2 cellular contexts compared by ENCODE assay signal in the genomic region with DNA sequence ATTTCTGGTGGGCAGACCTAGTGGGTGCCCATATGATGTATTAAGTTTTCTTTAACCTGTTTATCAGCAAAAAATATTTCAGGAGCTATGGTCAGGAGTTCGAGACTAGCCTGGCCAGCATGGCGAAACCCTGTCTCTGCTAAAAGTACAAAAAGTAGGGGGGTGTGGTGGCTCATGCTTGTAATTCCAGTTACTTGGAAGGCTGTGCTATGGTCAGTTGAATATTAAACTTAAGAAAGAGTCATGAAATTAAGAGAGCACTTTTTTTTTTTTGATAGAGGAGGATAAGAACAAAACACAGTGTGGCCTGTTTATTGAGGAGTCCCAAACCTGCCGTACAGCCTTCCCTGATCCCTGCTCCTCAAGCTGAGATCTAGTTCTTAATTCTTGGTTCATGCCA.
TF ChIP-seq lines count a peak whose summit lies in the region.

No MANE protein-coding gene starts in this region.

TF ChIP-seq in IMR-90, 13 proteins besides CTCF, POLR2A, EP300 and RAD21:
- no peak for TF ChIP-seq RCOR1 (IDR thresholded peaks at IDR 0.05; ENCODE audit: insufficient replicate concordance, low read length)
- TF ChIP-seq MAFK (IDR thresholded peaks at IDR 0.05; ENCODE audit: low read depth, low read length): no peak
- TF ChIP-seq NFE2L2 (IDR thresholded peaks at IDR 0.05; ENCODE audit: low read depth, low read length): no peak
- TF ChIP-seq, protein P1, sequence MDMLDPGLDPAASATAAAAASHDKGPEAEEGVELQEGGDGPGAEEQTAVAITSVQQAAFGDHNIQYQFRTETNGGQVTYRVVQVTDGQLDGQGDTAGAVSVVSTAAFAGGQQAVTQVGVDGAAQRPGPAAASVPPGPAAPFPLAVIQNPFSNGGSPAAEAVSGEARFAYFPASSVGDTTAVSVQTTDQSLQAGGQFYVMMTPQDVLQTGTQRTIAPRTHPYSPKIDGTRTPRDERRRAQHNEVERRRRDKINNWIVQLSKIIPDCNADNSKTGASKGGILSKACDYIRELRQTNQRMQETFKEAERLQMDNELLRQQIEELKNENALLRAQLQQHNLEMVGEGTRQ (IDR thresholded peaks at IDR 0.05; ENCODE audit: low read depth, low read length): no peak
- TF ChIP-seq FOS (IDR thresholded peaks at IDR 0.05; ENCODE audit: low read depth, low read length): no peak
- no peak for TF ChIP-seq BHLHE40 (IDR thresholded peaks at IDR 0.05; ENCODE audit: low read depth, low read length)
- no peak for TF ChIP-seq CEBPB (IDR thresholded peaks at IDR 0.05; ENCODE audit: low read depth, low read length)
- no peak for TF ChIP-seq MXI1 (IDR thresholded peaks at IDR 0.05; ENCODE audit: borderline replicate concordance, low read depth, low read length)
- TF ChIP-seq, protein P2, sequence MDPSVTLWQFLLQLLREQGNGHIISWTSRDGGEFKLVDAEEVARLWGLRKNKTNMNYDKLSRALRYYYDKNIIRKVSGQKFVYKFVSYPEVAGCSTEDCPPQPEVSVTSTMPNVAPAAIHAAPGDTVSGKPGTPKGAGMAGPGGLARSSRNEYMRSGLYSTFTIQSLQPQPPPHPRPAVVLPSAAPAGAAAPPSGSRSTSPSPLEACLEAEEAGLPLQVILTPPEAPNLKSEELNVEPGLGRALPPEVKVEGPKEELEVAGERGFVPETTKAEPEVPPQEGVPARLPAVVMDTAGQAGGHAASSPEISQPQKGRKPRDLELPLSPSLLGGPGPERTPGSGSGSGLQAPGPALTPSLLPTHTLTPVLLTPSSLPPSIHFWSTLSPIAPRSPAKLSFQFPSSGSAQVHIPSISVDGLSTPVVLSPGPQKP (IDR thresholded peaks at IDR 0.05; ENCODE audit: borderline replicate concordance, low read depth, low read length): no peak
- no peak for TF ChIP-seq SMC3 (IDR thresholded peaks at IDR 0.05; ENCODE audit: low read depth, low read length)
- TF ChIP-seq RFX5 (IDR thresholded peaks at IDR 0.05; ENCODE audit: low read depth, low read length): no peak
- no peak for TF ChIP-seq CHD1 (IDR thresholded peaks at IDR 0.05; ENCODE audit: low read depth, low read length)
- no peak for TF ChIP-seq MAZ (IDR thresholded peaks at IDR 0.05; ENCODE audit: borderline replicate concordance, low read depth, low read length)

TF ChIP-seq in WTC11, 78 proteins besides CTCF, POLR2A, EP300 and RAD21:
- TF ChIP-seq NFATC4 (CRISPR knock-in tag; IDR thresholded peaks at IDR 0.05) (no peak), NFE2L1 (CRISPR knock-in tag; IDR thresholded peaks at IDR 0.05) (no peak), EMX1 (CRISPR knock-in tag; IDR thresholded peaks at IDR 0.05) (no peak), ZNF416 (CRISPR knock-in tag; IDR thresholded peaks at IDR 0.05) (no peak), CBFB (CRISPR knock-in tag; IDR thresholded peaks at IDR 0.05; ENCODE audit: low read depth) (no peak)
- TF ChIP-seq, protein P3, sequence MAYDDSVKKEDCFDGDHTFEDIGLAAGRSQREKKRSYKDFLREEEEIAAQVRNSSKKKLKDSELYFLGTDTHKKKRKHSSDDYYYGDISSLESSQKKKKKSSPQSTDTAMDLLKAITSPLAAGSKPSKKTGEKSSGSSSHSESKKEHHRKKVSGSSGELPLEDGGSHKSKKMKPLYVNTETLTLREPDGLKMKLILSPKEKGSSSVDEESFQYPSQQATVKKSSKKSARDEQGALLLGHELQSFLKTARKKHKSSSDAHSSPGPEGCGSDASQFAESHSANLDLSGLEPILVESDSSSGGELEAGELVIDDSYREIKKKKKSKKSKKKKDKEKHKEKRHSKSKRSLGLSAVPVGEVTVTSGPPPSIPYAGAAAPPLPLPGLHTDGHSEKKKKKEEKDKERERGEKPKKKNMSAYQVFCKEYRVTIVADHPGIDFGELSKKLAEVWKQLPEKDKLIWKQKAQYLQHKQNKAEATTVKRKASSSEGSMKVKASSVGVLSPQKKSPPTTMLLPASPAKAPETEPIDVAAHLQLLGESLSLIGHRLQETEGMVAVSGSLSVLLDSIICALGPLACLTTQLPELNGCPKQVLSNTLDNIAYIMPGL (CRISPR knock-in tag; IDR thresholded peaks at IDR 0.05): no peak
- TF ChIP-seq, protein P4, sequence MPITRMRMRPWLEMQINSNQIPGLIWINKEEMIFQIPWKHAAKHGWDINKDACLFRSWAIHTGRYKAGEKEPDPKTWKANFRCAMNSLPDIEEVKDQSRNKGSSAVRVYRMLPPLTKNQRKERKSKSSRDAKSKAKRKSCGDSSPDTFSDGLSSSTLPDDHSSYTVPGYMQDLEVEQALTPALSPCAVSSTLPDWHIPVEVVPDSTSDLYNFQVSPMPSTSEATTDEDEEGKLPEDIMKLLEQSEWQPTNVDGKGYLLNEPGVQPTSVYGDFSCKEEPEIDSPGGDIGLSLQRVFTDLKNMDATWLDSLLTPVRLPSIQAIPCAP (CRISPR knock-in tag; IDR thresholded peaks at IDR 0.05): no peak
- TF ChIP-seq, protein P5, sequence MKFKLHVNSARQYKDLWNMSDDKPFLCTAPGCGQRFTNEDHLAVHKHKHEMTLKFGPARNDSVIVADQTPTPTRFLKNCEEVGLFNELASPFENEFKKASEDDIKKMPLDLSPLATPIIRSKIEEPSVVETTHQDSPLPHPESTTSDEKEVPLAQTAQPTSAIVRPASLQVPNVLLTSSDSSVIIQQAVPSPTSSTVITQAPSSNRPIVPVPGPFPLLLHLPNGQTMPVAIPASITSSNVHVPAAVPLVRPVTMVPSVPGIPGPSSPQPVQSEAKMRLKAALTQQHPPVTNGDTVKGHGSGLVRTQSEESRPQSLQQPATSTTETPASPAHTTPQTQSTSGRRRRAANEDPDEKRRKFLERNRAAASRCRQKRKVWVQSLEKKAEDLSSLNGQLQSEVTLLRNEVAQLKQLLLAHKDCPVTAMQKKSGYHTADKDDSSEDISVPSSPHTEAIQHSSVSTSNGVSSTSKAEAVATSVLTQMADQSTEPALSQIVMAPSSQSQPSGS (CRISPR knock-in tag; IDR thresholded peaks at IDR 0.05; ENCODE audit: borderline replicate concordance, low read depth): no peak
- TF ChIP-seq, protein P6, sequence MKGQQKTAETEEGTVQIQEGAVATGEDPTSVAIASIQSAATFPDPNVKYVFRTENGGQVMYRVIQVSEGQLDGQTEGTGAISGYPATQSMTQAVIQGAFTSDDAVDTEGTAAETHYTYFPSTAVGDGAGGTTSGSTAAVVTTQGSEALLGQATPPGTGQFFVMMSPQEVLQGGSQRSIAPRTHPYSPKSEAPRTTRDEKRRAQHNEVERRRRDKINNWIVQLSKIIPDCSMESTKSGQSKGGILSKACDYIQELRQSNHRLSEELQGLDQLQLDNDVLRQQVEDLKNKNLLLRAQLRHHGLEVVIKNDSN (CRISPR knock-in tag; IDR thresholded peaks at IDR 0.05): no peak
